Comparison of ENCODE assay signal across 23 cellular contexts in the genomic region with DNA sequence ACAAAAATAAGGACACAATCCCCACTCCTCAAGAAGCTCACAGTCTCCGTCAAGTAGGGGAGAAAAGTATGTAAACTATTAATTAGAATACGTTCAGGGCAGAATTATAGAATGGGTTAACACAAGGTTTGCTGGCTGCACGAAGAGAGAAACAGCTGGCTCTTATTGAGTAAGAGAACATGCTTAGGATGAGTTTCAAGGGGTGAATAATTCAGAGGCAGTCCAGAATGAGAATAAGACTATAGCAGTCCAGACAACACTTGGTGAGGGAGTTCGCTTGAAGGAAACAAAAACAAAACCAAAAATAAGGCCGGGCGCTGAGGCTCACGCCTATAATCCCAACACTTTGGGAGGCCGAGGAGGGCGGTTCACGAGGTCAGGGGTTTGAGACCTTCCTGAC.
DNase-seq lines count a peak whose midpoint lies in the region; ATAC-seq and TF ChIP-seq lines count a peak whose summit lies in the region.
"Had no signal": no experiment of that assay in that cellular context is flagged by ENCODE, and none has a peak within 500 bp of the region (broad histone marks: within the 10 kb centered on the region; RNA-seq: fewer than 3 reads in every experiment).

No MANE protein-coding gene starts in this region.

- H3K23ac ChIP-seq in mesenchymal stem cell (ENCODE audit: low read length in 2 of 2), result no peak overlapping the region

- TF ChIP-seq CTCF in AG09309 (IDR thresholded peaks at IDR 0.05; ENCODE audit: control insufficient read depth, insufficient read depth, low read depth, low read length, missing control alignments) (no peak), WTC11 (IDR thresholded peaks at IDR 0.05) (0 out of 2 replicates have a peak, but pooled peaks have one; percentile 15), fibroblast of pulmonary artery (IDR thresholded peaks at IDR 0.05; ENCODE audit: low read length, missing control alignments) (no peak)

- no peaks in the 10 kb centered on the region for H3K36me3 ChIP-seq in mesenchymal stem cell (ENCODE audit: control insufficient read depth in 1 of 2, insufficient read depth in 2 of 2, low read depth in 1 of 2, low read length in 2 of 2)
- H3K36me3 ChIP-seq: adrenal gland, gastrocnemius medialis had no signal

- H2AK5ac ChIP-seq in mesenchymal stem cell (ENCODE audit: low read length, severe bottlenecking), result no peak overlapping the region

- no peaks in the 10 kb centered on the region for H3K9me3 ChIP-seq in mesenchymal stem cell (ENCODE audit: control insufficient read depth, low read length)
- H3K9me3 ChIP-seq: adrenal gland, gastrocnemius medialis had no signal

- no peak overlapping the region for H3K4ac ChIP-seq in mesenchymal stem cell (ENCODE audit: low read depth in 1 of 2, low read length in 2 of 2)

- CTCF ChIA-PET in WTC11 (lab: Charles Lee), result interaction anchor here (8.1 kb wide), 1 partner anchor 106 kb away, joined by 43 read pairs; a partner anchor contains a TSS

- DNase-seq in AG09309 (ENCODE audit: low read depth) (peak; percentile 31), WTC11 (ENCODE audit: low spot score) (no peak), fibroblast of pulmonary artery (ENCODE audit: low read depth) (peak; percentile 11), mesenchymal stem cell (no peak), AML-193 (lab: John Stamatoyannopoulos, UW) (no peak)
- DNase-seq: activated CD8-positive, alpha-beta memory T cell treated with anti-CD3 and anti-CD28 coated beads for 24 hours; activated T-cell treated with anti-CD3 and anti-CD28 coated beads, Interleukin-2, amount 50 U/mL, for 24 hours; adrenal gland; CD4-positive, CD25-positive, alpha-beta regulatory T cell; gastrocnemius medialis; H7; mesendoderm; naive thymus-derived CD4-positive, alpha-beta T cell; NCI-H1048; NCI-H187; NCI-H69; retina; SIG-M5; stimulated activated CD4-positive, alpha-beta T cell treated with anti-CD3 and anti-CD28 coated beads, Interleukin-15, amount 100 ng/mL, for 24 hours; stimulated activated CD8-positive, alpha-beta memory T cell treated with anti-CD3 and anti-CD28 coated beads, Interleukin-4, amount 100 ng/mL, for 48 hours had no signal

- H3K4me3 ChIP-seq in AG09309 (ENCODE audit: control insufficient read depth, low read depth, low read length), result no peak overlapping the region
- H3K4me3 ChIP-seq in fibroblast of pulmonary artery (replicated peaks; ENCODE audit: low read depth, low read length), result no peak overlapping the region
- H3K4me3 ChIP-seq in mesenchymal stem cell (ENCODE audit: insufficient read depth in 1 of 2, low read depth in 1 of 2, low read length in 2 of 2), result peak overlapping the region in 1 of 2 experiments; percentile 73
- H3K4me3 ChIP-seq: adrenal gland had no signal

- H3K9ac ChIP-seq in mesenchymal stem cell (ENCODE audit: low read length), result peak overlapping the region; percentile 93

- H3K27me3 Mint-ChIP-seq in WTC11 (ENCODE audit: low read depth), result no peaks in the 10 kb centered on the region; the same call in 1 of the 2 replicates

- no peaks in the 10 kb centered on the region for H3K4me1 Mint-ChIP-seq in WTC11
- H3K4me1 Mint-ChIP-seq: naive thymus-derived CD4-positive, alpha-beta T cell had no signal

- no peaks in the 10 kb centered on the region for H3K36me3 Mint-ChIP-seq in WTC11
- H3K36me3 Mint-ChIP-seq: CD4-positive, CD25-positive, alpha-beta regulatory T cell; naive thymus-derived CD4-positive, alpha-beta T cell had no signal

- no peak overlapping the region for H4K8ac ChIP-seq in mesenchymal stem cell (ENCODE audit: low read length)

- H3K27ac Mint-ChIP-seq in WTC11, result no peak overlapping the region
- H3K27ac Mint-ChIP-seq: activated T-cell treated with anti-CD3 and anti-CD28 coated beads, Interleukin-2, amount 50 U/mL, for 24 hours; CD4-positive, CD25-positive, alpha-beta regulatory T cell; naive thymus-derived CD4-positive, alpha-beta T cell had no signal

- peaks cover 7% of the 10 kb centered on the region for H3K9me3 Mint-ChIP-seq in WTC11
- H3K9me3 Mint-ChIP-seq: activated T-cell treated with anti-CD3 and anti-CD28 coated beads, Interleukin-2, amount 50 U/mL, for 24 hours; CD4-positive, CD25-positive, alpha-beta regulatory T cell; naive thymus-derived CD4-positive, alpha-beta T cell had no signal

- ATAC-seq in WTC11 (no peak), HG03378 (IDR thresholded peaks at IDR 0.05; ENCODE audit: unreplicated experiment) (no peak), HG02588 (IDR thresholded peaks at IDR 0.05; ENCODE audit: unreplicated experiment) (no peak), GM21367 (IDR thresholded peaks at IDR 0.05; ENCODE audit: unreplicated experiment) (no peak)
- ATAC-seq: naive thymus-derived CD4-positive, alpha-beta T cell had no signal

- H3K4me3 Mint-ChIP-seq in WTC11, result no peak overlapping the region
- H3K4me3 Mint-ChIP-seq: activated T-cell treated with anti-CD3 and anti-CD28 coated beads, Interleukin-2, amount 50 U/mL, for 24 hours; CD4-positive, CD25-positive, alpha-beta regulatory T cell; naive thymus-derived CD4-positive, alpha-beta T cell had no signal

- no peak overlapping the region for H2AFZ ChIP-seq in mesenchymal stem cell (ENCODE audit: low read depth, low read length)

- H3K27ac ChIP-seq in mesenchymal stem cell (ENCODE audit: low read length, poor library complexity, severe bottlenecking), result no peak overlapping the region
- H3K27ac ChIP-seq: adrenal gland had no signal

- no peak overlapping the region for H2BK12ac ChIP-seq in mesenchymal stem cell (ENCODE audit: low read length in 2 of 2)

- WGBS in mesenchymal stem cell, result 97% methylated on average over 10 of the region's 10 CpGs

- H4K91ac ChIP-seq in mesenchymal stem cell (ENCODE audit: low read length), result no peak overlapping the region

- H3K18ac ChIP-seq in mesenchymal stem cell (ENCODE audit: low read depth in 1 of 2, low read length in 2 of 2), result no peak overlapping the region

- H2BK120ac ChIP-seq in mesenchymal stem cell (ENCODE audit: low read depth, low read length), result no peak overlapping the region

- no peaks in the 10 kb centered on the region for H3K79me1 ChIP-seq in mesenchymal stem cell (replicated peaks; ENCODE audit: low read length, poor library complexity, severe bottlenecking)

- no peak overlapping the region for H3K14ac ChIP-seq in mesenchymal stem cell (ENCODE audit: low read length in 2 of 2)

- POLR2A ChIA-PET in WTC11 (lab: Charles Lee), result no interaction called here

- H3K4me2 ChIP-seq in mesenchymal stem cell (ENCODE audit: low read length, poor library complexity, severe bottlenecking), result no peak overlapping the region

- H2BK15ac ChIP-seq in mesenchymal stem cell (ENCODE audit: low read depth, poor library complexity, severe bottlenecking), result no peak overlapping the region

- H3K4me1 ChIP-seq in mesenchymal stem cell (ENCODE audit: control insufficient read depth, insufficient read depth, low read depth, low read length), result peaks cover 1% of the 10 kb centered on the region
- H3K4me1 ChIP-seq: adrenal gland, gastrocnemius medialis had no signal

- no peaks in the 10 kb centered on the region for H3K27me3 ChIP-seq in mesenchymal stem cell (ENCODE audit: control insufficient read depth in 1 of 2, insufficient read depth in 1 of 2, low read length in 2 of 2)
- H3K27me3 ChIP-seq: gastrocnemius medialis had no signal

- H2BK5ac ChIP-seq in mesenchymal stem cell (ENCODE audit: low read depth, low read length, poor library complexity, severe bottlenecking), result no peak overlapping the region

TF ChIP-seq in WTC11, 78 proteins besides CTCF, POLR2A, EP300 and RAD21 (continues in another document):
- TF ChIP-seq SMAD3 (CRISPR knock-in tag; IDR thresholded peaks at IDR 0.05; ENCODE audit: borderline replicate concordance) (no peak), ZNF232 (CRISPR knock-in tag; IDR thresholded peaks at IDR 0.05) (no peak), NR2C2 (CRISPR knock-in tag; IDR thresholded peaks at IDR 0.05) (no peak), CBFB (CRISPR knock-in tag; IDR thresholded peaks at IDR 0.05; ENCODE audit: low read depth) (no peak), JAZF1 (CRISPR knock-in tag; IDR thresholded peaks at IDR 0.05) (no peak)
- TF ChIP-seq, protein P1, sequence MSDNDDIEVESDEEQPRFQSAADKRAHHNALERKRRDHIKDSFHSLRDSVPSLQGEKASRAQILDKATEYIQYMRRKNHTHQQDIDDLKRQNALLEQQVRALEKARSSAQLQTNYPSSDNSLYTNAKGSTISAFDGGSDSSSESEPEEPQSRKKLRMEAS (CRISPR knock-in tag; IDR thresholded peaks at IDR 0.05), result no peak
- TF ChIP-seq, protein P2, sequence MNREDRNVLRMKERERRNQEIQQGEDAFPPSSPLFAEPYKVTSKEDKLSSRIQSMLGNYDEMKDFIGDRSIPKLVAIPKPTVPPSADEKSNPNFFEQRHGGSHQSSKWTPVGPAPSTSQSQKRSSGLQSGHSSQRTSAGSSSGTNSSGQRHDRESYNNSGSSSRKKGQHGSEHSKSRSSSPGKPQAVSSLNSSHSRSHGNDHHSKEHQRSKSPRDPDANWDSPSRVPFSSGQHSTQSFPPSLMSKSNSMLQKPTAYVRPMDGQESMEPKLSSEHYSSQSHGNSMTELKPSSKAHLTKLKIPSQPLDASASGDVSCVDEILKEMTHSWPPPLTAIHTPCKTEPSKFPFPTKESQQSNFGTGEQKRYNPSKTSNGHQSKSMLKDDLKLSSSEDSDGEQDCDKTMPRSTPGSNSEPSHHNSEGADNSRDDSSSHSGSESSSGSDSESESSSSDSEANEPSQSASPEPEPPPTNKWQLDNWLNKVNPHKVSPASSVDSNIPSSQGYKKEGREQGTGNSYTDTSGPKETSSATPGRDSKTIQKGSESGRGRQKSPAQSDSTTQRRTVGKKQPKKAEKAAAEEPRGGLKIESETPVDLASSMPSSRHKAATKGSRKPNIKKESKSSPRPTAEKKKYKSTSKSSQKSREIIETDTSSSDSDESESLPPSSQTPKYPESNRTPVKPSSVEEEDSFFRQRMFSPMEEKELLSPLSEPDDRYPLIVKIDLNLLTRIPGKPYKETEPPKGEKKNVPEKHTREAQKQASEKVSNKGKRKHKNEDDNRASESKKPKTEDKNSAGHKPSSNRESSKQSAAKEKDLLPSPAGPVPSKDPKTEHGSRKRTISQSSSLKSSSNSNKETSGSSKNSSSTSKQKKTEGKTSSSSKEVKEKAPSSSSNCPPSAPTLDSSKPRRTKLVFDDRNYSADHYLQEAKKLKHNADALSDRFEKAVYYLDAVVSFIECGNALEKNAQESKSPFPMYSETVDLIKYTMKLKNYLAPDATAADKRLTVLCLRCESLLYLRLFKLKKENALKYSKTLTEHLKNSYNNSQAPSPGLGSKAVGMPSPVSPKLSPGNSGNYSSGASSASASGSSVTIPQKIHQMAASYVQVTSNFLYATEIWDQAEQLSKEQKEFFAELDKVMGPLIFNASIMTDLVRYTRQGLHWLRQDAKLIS (CRISPR knock-in tag; IDR thresholded peaks at IDR 0.05; ENCODE audit: borderline replicate concordance), result no peak

Comparison
In these comparisons a context has a peak if more than half of its experiments do, and no peak if none do; other contexts are left out.
1. DNase-seq: peak in AG09309 (single experiment) and fibroblast of pulmonary artery (single experiment); none in WTC11 (single experiment), mesenchymal stem cell (single experiment) and AML-193 (0 of 2).